21 cellular contexts compared by ENCODE assay signal in the genomic region with DNA sequence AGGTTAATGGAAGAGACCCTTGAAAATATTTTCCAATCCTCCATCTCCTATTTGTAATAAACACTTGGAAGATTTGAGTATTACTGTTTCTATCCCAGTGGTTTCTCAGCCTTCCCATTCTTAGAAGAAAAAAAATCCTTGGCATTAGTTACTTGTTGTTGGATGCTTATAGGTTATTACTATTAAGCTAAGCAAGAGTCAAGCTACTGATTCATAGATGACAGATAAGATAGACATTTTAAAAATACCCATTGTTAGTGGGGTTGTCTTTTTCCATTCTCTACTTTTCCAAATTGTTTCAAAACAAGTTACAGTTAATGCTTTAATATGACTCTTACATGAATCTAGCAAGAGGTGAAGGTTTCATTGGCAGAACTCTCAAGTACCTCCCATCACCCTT.
DNase-seq lines count a peak whose midpoint lies in the region; ATAC-seq and TF ChIP-seq lines count a peak whose summit lies in the region.
"Had no signal": no experiment of that assay in that cellular context is flagged by ENCODE, and none has a peak within 500 bp of the region (broad histone marks: within the 10 kb centered on the region; RNA-seq: fewer than 3 reads in every experiment).

No MANE protein-coding gene starts in this region.

- no TSS peak for BruUV-seq in mammary epithelial cell (replicated peaks; lab: Mats Ljungman, UMichigan)

- H2AFZ ChIP-seq in mammary epithelial cell (ENCODE audit: low read depth, low read length), result no peak overlapping the region

- TF ChIP-seq CTCF in mammary epithelial cell (conservative IDR thresholded peaks at IDR 0.05 in 1 of 2, IDR thresholded peaks at IDR 0.05 in 1 of 2; ENCODE audit: extremely low read depth in 1 of 2, insufficient read depth in 1 of 2, low read depth in 1 of 2, low read length in 2 of 2) (no peak), breast epithelium (IDR thresholded peaks at IDR 0.05) (no peak), RWPE2 (IDR thresholded peaks at IDR 0.05; ENCODE audit: poor library complexity, severe bottlenecking) (no peak), fibroblast of pulmonary artery (IDR thresholded peaks at IDR 0.05; ENCODE audit: low read length, missing control alignments) (no peak)

- intact Hi-C loops in mammary epithelial cell (cut with micrococcal nuclease) (no loop called here), breast epithelium (cut with DNase I; ENCODE audit: low total_unique reads) (no loop called here)

- in situ Hi-C loops in mammary epithelial cell (cut with MboI; ENCODE audit: low sequenced_read_pairs in 2 of 2), result no loop called here

- no peak for TF ChIP-seq POLR2A in breast epithelium (IDR thresholded peaks at IDR 0.05)

- H3K27me3 ChIP-seq in mammary epithelial cell (ENCODE audit: insufficient read depth, low read length), result no peaks in the 10 kb centered on the region
- no peaks in the 10 kb centered on the region for H3K27me3 ChIP-seq in breast epithelium
- H3K27me3 ChIP-seq in RWPE2 (ENCODE audit: insufficient read depth, poor library complexity, severe bottlenecking), result no peaks in the 10 kb centered on the region
- H3K27me3 ChIP-seq: cardiac muscle cell, pancreas, Peyer's patch, sigmoid colon, tibial nerve had no signal

- H3K9ac ChIP-seq in mammary epithelial cell (ENCODE audit: insufficient read depth, low read length), result no peak overlapping the region

- peak; percentile 42 for DNase-seq in mammary epithelial cell
- no peak for DNase-seq in breast epithelium (ENCODE audit: low spot score in 2 of 2)
- DNase-seq in RWPE2 (ENCODE audit: low spot score), result no peak
- DNase-seq in fibroblast of pulmonary artery (ENCODE audit: low read depth), result peak; percentile 45
- DNase-seq in stromal cell of bone marrow (ENCODE audit: low read depth), result peak; percentile 23
- no peak for DNase-seq in NCI-H446 treated with DMSO at 0.1 percent for 48 hours (lab: John Stamatoyannopoulos, UW)
- DNase-seq: activated B cell treated with CpG ODN at 0.5 μM for 24 hours; activated CD8-positive, alpha-beta memory T cell treated with anti-CD3 and anti-CD28 coated beads for 24 hours; DND-41; H9; left cardiac atrium; natural killer cell; NCI-H1092 treated with DMSO at 0.1 percent for 48 hours; NCI-H2029 treated with DMSO at 0.1 percent for 48 hours; pancreas; Peyer's patch; sigmoid colon had no signal

- dilution Hi-C loops in mammary epithelial cell (cut with HindIII; ENCODE audit: low sequenced_read_pairs), result no loop called here

- H3K4me2 ChIP-seq in mammary epithelial cell (ENCODE audit: insufficient read depth, low read depth, low read length), result no peak overlapping the region

- H4K20me1 ChIP-seq in mammary epithelial cell (ENCODE audit: insufficient read depth, low read length), result no peaks in the 10 kb centered on the region

- H3K9me3 ChIP-seq in mammary epithelial cell (replicated peaks; ENCODE audit: insufficient read depth, low read length), result no peaks in the 10 kb centered on the region
- no peaks in the 10 kb centered on the region for H3K9me3 ChIP-seq in breast epithelium
- H3K9me3 ChIP-seq in RWPE2 (ENCODE audit: severe bottlenecking), result no peaks in the 10 kb centered on the region
- H3K9me3 ChIP-seq: pancreas, Peyer's patch, sigmoid colon, tibial nerve had no signal

- H3K4me3 ChIP-seq in mammary epithelial cell (replicated peaks in 1 of 3; ENCODE audit: insufficient read depth in 1 of 3, low read depth in 2 of 3, low read length in 3 of 3) (no peak overlapping the region), breast epithelium (no peak overlapping the region), RWPE2 (ENCODE audit: severe bottlenecking) (no peak overlapping the region), fibroblast of pulmonary artery (replicated peaks; ENCODE audit: low read depth, low read length) (no peak overlapping the region)
- H3K4me3 ChIP-seq: cardiac muscle cell, pancreas, Peyer's patch, sigmoid colon, tibial nerve had no signal

- no peaks in the 10 kb centered on the region for H3K4me1 ChIP-seq in mammary epithelial cell (ENCODE audit: insufficient read depth, low read length)
- H3K4me1 ChIP-seq in breast epithelium, result no peaks in the 10 kb centered on the region
- peaks cover 6% of the 10 kb centered on the region for H3K4me1 ChIP-seq in RWPE2 (ENCODE audit: insufficient read depth, poor library complexity, severe bottlenecking)
- H3K4me1 ChIP-seq: Peyer's patch, sigmoid colon had no signal

- CTCF ChIA-PET in mammary epithelial cell (lab: Charles Lee; ENCODE audit: low non-redundant PET), result no interaction called here

- H3K79me2 ChIP-seq in mammary epithelial cell (ENCODE audit: insufficient read depth, low read length), result peaks cover 2% of the 10 kb centered on the region

- no peak overlapping the region for H3K27ac ChIP-seq in mammary epithelial cell (ENCODE audit: insufficient read depth, low read depth, low read length)
- no peak overlapping the region for H3K27ac ChIP-seq in breast epithelium
- no peak overlapping the region for H3K27ac ChIP-seq in RWPE2 (ENCODE audit: poor library complexity, severe bottlenecking)
- H3K27ac ChIP-seq: cardiac muscle cell, pancreas, Peyer's patch, sigmoid colon, tibial nerve had no signal

- H3K36me3 ChIP-seq in mammary epithelial cell (ENCODE audit: insufficient read depth, low read length) (no peaks in the 10 kb centered on the region), breast epithelium (no peaks in the 10 kb centered on the region), RWPE2 (ENCODE audit: low read depth) (peaks cover 9% of the 10 kb centered on the region)
- H3K36me3 ChIP-seq: cardiac muscle cell, pancreas, Peyer's patch, tibial nerve had no signal

- ATAC-seq in RWPE2 (ENCODE audit: low read depth), result peak; percentile 38; the same call in 1 of the 3 replicates
- ATAC-seq in GM18498 (IDR thresholded peaks at IDR 0.05; ENCODE audit: unreplicated experiment), result no peak
- ATAC-seq in HG02610 (IDR thresholded peaks at IDR 0.05; ENCODE audit: unreplicated experiment), result no peak
- ATAC-seq: left cardiac atrium, natural killer cell, pancreas had no signal

Comparison
In these comparisons a context has a peak if more than half of its experiments do, and no peak if none do; other contexts are left out.
1. DNase-seq: peak in mammary epithelial cell (single experiment), fibroblast of pulmonary artery (single experiment) and stromal cell of bone marrow (single experiment); none in breast epithelium (0 of 2), RWPE2 (single experiment) and NCI-H446 treated with DMSO at 0.1 percent for 48 hours (single experiment).